Comparison of ENCODE assay signal across 17 cellular contexts in the genomic region with DNA sequence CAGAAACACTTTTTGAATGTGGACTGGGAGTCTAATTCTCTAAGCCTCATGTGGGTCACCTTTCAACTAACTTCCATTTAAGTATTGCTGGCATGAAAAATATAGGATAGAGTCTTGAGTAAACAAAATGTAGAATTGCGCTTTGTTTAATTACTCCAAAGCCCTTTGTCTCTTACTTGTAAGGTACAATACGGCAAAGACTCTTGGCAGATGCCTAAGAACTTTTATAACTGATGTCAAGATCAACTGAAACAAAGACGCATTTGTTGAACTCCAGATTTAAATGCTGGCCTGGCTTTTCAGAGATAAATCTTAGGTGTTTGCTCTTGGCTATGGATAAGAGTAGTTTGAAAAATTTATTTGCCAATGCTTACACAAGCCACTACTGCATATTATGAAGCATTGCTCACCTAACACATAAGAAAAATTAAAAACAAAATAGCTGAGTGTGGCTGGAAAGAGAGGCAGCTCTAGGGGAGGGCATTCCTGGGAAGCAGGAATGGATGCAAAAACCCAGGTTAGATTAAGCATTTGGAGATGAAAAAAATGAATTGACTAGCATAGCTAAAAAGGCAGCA.
"Had no signal": no experiment of that assay in that cellular context is flagged by ENCODE, and none has a peak within 500 bp of the region (broad histone marks: within the 10 kb centered on the region; RNA-seq: fewer than 3 reads in every experiment).

No MANE protein-coding gene starts in this region.

- H3K27ac ChIP-seq: epithelial cell of prostate, gastrocnemius medialis, left lung had no signal

- H3K4me3 ChIP-seq: gastrocnemius medialis, left lung, smooth muscle cell had no signal

- H3K27me3 ChIP-seq: gastrocnemius medialis, left lung had no signal

- H3K4me1 ChIP-seq: left lung had no signal

- ATAC-seq: activated CD4-positive, CD25-positive, alpha-beta regulatory T cell treated with anti-CD3 and anti-CD28 coated beads, Interleukin-2, amount 50 U/mL, for 24 hours; effector memory CD8-positive, alpha-beta T cell; gastrocnemius medialis; left lung; natural killer cell treated with Interleukin-12 subunit alpha and Interleukin-12 subunit beta and Interleukin-15 and Interleukin-18, amount 100 ng/mL, for 72 hours; right cardiac atrium; stimulated activated naive CD8-positive, alpha-beta T cell treated with anti-CD3 and anti-CD28 coated beads, Interleukin-15, Interleukin-2, amounts not matched to agents 100 U/mL and 50 U/mL, for 24 hours had no signal

- H3K36me3 ChIP-seq: gastrocnemius medialis, left lung had no signal

- FAIRE-seq: bronchial epithelial cell had no signal

- DNase-seq: activated CD4-positive, alpha-beta T cell treated with anti-CD3 and anti-CD28 coated beads, Interleukin-2, amount 50 U/mL, for 1 hour; activated naive CD4-positive, alpha-beta T cell; activated naive CD8-positive, alpha-beta T cell treated with anti-CD3 and anti-CD28 coated beads, Interleukin-2, amount 10 ng/mL, durations not matched to agents 7 days and 5 days; activated T-cell treated with anti-CD3 and anti-CD28 coated beads for 4 hours; anterior cingulate cortex; dermis blood vessel endothelial cell; effector memory CD8-positive, alpha-beta T cell; gastrocnemius medialis; left lung; posterior cingulate gyrus; right cardiac atrium; stimulated activated naive CD8-positive, alpha-beta T cell treated with anti-CD3 and anti-CD28 coated beads, Interleukin-15, Interleukin-2, amounts not matched to agents 100 U/mL and 50 U/mL, for 24 hours had no signal
